In genomic region chr11:44004452-44004833, GRCh38 we compare ENCODE assay signal across 15 cellular contexts. TPM values are rescaled to one million over a fixed set of nuclear protein-coding genes. Genes with fewer than 3 reads are reported as not detected.
A peak's percentile ranks its signal among the peaks of the same experiment; 100 is the strongest.
DNase-seq lines count a peak whose midpoint lies in the region; ATAC-seq and TF ChIP-seq lines count a peak whose summit lies in the region.
"Had no signal": no experiment of that assay in that cellular context is flagged by ENCODE, and none has a peak within 500 bp of the region (broad histone marks: within the 10 kb centered on the region; RNA-seq: fewer than 3 reads in every experiment).

No MANE protein-coding gene starts in this region.

- DNase-seq in H7, result peak; percentile 40
- no peak for DNase-seq in WTC11 (ENCODE audit: low spot score)
- DNase-seq in islet precursor cell, result peak; percentile 48
- peak; percentile 44 for DNase-seq in posterior vena cava (ENCODE audit: low spot score)
- DNase-seq in ureter (ENCODE audit: low spot score), result no peak
- DNase-seq in DMS53 treated with DMSO at 0.1 percent for 48 hours (lab: John Stamatoyannopoulos, UW; ENCODE audit: unreplicated experiment), result no peak
- DNase-seq in dermis blood vessel endothelial cell, result no peak
- DNase-seq: CD4-positive, alpha-beta T cell; NCI-H187 had no signal

- peak; percentile 27; the same call in 1 of the 2 replicates for ATAC-seq in WTC11

- H3K36me3 Mint-ChIP-seq in WTC11, result no peaks in the 10 kb centered on the region
- H3K36me3 Mint-ChIP-seq: IgD-negative memory B cell had no signal

- intact Hi-C loops in posterior vena cava (cut with DNase I), result loop anchor here in 1 of 2 donors (5.0 kb wide), 1 partner anchor 97 kb away; no protein-coding TSS in a partner anchor

- peaks cover 2% of the 10 kb centered on the region; the same call in 1 of the 2 replicates for H3K9me3 Mint-ChIP-seq in WTC11
- H3K9me3 Mint-ChIP-seq: CD4-positive, alpha-beta T cell; IgD-negative memory B cell had no signal

- H3K36me3 ChIP-seq in H7 (replicated peaks; ENCODE audit: control insufficient read depth, insufficient read depth, low read length), result no peaks in the 10 kb centered on the region
- H3K36me3 ChIP-seq: HAP-1 had no signal

- no peak overlapping the region for H3K27ac Mint-ChIP-seq in WTC11
- H3K27ac Mint-ChIP-seq: B cell; CD4-positive, alpha-beta T cell; IgD-negative memory B cell had no signal

- no peaks in the 10 kb centered on the region for H3K27me3 Mint-ChIP-seq in WTC11 (ENCODE audit: low read depth)

- H3K4me3 Mint-ChIP-seq in WTC11, result no peak overlapping the region
- H3K4me3 Mint-ChIP-seq: B cell; CD4-positive, alpha-beta T cell; IgD-negative memory B cell had no signal

- H3K4me1 Mint-ChIP-seq in WTC11, result peaks cover 19% of the 10 kb centered on the region
- H3K4me1 Mint-ChIP-seq: B cell, IgD-negative memory B cell had no signal

- H3K27me3 ChIP-seq in H7 (ENCODE audit: control insufficient read depth, insufficient read depth, low read length), result no peaks in the 10 kb centered on the region

- TF ChIP-seq CTCF in WTC11 (IDR thresholded peaks at IDR 0.05), result no peak

- POLR2A ChIA-PET in WTC11 (lab: Charles Lee), result no interaction called here

- no peak overlapping the region for H3K4me3 ChIP-seq in H7 (ENCODE audit: insufficient read depth, low read depth, low read length)
- H3K4me3 ChIP-seq: HAP-1 had no signal

- CTCF ChIA-PET in WTC11 (lab: Charles Lee), result interaction anchor here (0.5 to 3.0 kb wide), 9 partner anchors 16 to 217 kb away, joined by 3 to 10 read pairs (median 3); no protein-coding TSS in a partner anchor

TF ChIP-seq in WTC11, 78 proteins besides CTCF, POLR2A, EP300 and RAD21:
- TF ChIP-seq TEAD4 (CRISPR knock-in tag; IDR thresholded peaks at IDR 0.05) (no peak), ZNF423 (CRISPR knock-in tag; IDR thresholded peaks at IDR 0.05) (no peak), RORB (CRISPR knock-in tag; IDR thresholded peaks at IDR 0.05) (no peak), ESRRA (CRISPR knock-in tag; IDR thresholded peaks at IDR 0.05; ENCODE audit: borderline replicate concordance) (no peak), ZNF512 (CRISPR knock-in tag; IDR thresholded peaks at IDR 0.05; ENCODE audit: borderline replicate concordance) (no peak), ATF1 (CRISPR knock-in tag; IDR thresholded peaks at IDR 0.05) (no peak), MYBL2 (CRISPR knock-in tag; IDR thresholded peaks at IDR 0.05) (no peak)
- TF ChIP-seq, protein P1, sequence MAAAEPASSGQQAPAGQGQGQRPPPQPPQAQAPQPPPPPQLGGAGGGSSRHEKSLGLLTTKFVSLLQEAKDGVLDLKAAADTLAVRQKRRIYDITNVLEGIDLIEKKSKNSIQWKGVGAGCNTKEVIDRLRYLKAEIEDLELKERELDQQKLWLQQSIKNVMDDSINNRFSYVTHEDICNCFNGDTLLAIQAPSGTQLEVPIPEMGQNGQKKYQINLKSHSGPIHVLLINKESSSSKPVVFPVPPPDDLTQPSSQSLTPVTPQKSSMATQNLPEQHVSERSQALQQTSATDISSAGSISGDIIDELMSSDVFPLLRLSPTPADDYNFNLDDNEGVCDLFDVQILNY (CRISPR knock-in tag; IDR thresholded peaks at IDR 0.05), result no peak
- TF ChIP-seq, protein P2, sequence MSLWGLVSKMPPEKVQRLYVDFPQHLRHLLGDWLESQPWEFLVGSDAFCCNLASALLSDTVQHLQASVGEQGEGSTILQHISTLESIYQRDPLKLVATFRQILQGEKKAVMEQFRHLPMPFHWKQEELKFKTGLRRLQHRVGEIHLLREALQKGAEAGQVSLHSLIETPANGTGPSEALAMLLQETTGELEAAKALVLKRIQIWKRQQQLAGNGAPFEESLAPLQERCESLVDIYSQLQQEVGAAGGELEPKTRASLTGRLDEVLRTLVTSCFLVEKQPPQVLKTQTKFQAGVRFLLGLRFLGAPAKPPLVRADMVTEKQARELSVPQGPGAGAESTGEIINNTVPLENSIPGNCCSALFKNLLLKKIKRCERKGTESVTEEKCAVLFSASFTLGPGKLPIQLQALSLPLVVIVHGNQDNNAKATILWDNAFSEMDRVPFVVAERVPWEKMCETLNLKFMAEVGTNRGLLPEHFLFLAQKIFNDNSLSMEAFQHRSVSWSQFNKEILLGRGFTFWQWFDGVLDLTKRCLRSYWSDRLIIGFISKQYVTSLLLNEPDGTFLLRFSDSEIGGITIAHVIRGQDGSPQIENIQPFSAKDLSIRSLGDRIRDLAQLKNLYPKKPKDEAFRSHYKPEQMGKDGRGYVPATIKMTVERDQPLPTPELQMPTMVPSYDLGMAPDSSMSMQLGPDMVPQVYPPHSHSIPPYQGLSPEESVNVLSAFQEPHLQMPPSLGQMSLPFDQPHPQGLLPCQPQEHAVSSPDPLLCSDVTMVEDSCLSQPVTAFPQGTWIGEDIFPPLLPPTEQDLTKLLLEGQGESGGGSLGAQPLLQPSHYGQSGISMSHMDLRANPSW (CRISPR knock-in tag; conservative IDR thresholded peaks at IDR 0.05; ENCODE audit: low read depth), result no peak

RNA-seq across cellular contexts. Expression of gene ACCSL, which starts 43.3 kb away (rescaled TPM):
- total RNA-seq in H7 (2014; rRNA removed; shearing (Covaris generic)), result not detected in 2 replicates
- total RNA-seq in WTC11 (2021) (not detected in 3 replicates), posterior vena cava (not detected), ureter (not detected), dermis blood vessel endothelial cell (not detected in 2 replicates)
- total RNA-seq: B cell; CD4-positive, alpha-beta T cell; HT-29; LHCN-M2; NCI-H460 had no signal

Comparison
In these comparisons a context has a peak if more than half of its experiments do, and no peak if none do; other contexts are left out.
1. DNase-seq: peak in H7 (single experiment), islet precursor cell (single experiment) and posterior vena cava (single experiment); none in WTC11 (single experiment), ureter (single experiment), DMS53 treated with DMSO at 0.1 percent for 48 hours (single experiment) and dermis blood vessel endothelial cell (single experiment).